Comparison of ENCODE assay signal across 11 cellular contexts in the genomic region with DNA sequence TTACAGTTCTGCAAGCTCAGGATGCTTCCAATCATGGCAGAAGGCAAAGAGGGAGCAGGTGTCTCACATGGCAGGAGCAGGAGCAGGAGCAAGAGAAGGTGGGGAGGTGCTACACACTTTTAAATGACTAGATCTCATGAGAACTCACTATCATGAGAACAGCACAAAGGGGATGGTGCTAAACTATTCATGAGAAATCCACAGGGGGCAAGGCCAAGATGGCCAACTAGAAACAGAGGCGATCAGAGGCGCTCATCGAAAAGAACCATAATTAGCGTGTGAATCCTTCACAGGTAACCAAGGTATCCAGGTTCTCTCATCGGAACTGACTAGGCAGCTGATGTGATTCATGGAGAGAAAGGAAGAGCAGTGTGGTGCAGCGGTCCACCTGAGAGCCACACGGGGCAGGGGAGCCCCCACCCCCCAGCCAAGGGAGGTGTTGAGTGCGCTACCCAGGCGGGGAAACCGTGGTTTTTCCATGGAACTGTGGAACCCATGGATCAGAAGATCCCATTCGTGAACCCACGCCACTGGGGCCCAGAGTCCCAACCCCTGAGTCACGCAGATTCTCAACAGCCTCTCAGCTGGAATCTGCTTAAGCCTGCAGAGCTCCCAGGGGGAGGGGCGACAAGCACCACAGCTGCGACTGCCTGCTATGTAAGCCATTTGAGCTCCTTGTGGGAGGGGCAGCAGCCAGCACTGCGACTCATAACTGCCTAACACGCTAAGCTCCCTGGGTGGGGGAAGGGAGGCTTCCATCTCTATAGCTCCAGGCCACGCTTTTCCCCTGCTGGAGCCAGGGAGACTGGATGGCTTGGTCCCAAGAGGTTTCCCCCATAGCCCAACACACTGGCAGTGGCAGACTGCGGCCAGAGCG.
DNase-seq lines count a peak whose midpoint lies in the region; ATAC-seq and TF ChIP-seq lines count a peak whose summit lies in the region.
"Had no signal": no experiment of that assay in that cellular context is flagged by ENCODE, and none has a peak within 500 bp of the region (broad histone marks: within the 10 kb centered on the region; RNA-seq: fewer than 3 reads in every experiment).

No MANE protein-coding gene starts in this region.

- DNase-seq in NCI-H1436 (lab: John Stamatoyannopoulos, UW) (peak; percentile 42), NCI-H1436 treated with DMSO at 0.1 percent for 48 hours (lab: John Stamatoyannopoulos, UW) (no peak), NCI-H524 (lab: John Stamatoyannopoulos, UW) (peak; percentile 91 to 96), epithelial cell of prostate (ENCODE audit: low read depth, low spot score) (peak; percentile 5), retinal pigment epithelial cell (ENCODE audit: low read depth) (peak; percentile 74)
- DNase-seq in activated CD8-positive, alpha-beta memory T cell treated with anti-CD3 and anti-CD28 coated beads for 24 hours: no peak
- DNase-seq in activated CD4-positive, alpha-beta T cell treated with anti-CD3 and anti-CD28 coated beads for 48 hours: no peak
- DNase-seq: aorta had no signal

- no peak overlapping the region for H3K27ac ChIP-seq in epithelial cell of prostate

- ATAC-seq in HG02678 (IDR thresholded peaks at IDR 0.05; ENCODE audit: unreplicated experiment): no peak
- ATAC-seq: right cardiac atrium; stimulated activated memory B cell treated with anti-CD40 and anti-IgM and Interleukin-4, amounts not matched to agents 10 μg/mL and 1 μg/mL and 100 μg/mL, for 72 hours had no signal

- no peak for TF ChIP-seq CTCF in retinal pigment epithelial cell (conservative IDR thresholded peaks at IDR 0.05; ENCODE audit: low read depth, low read length)

- no peak overlapping the region for H3K4me3 ChIP-seq in retinal pigment epithelial cell (ENCODE audit: low read length)

Comparison
In these comparisons a context has a peak if more than half of its experiments do, and no peak if none do; other contexts are left out.
1. DNase-seq: peak in NCI-H1436 (single experiment), NCI-H524 (2 of 2), epithelial cell of prostate (single experiment) and retinal pigment epithelial cell (single experiment); none in NCI-H1436 treated with DMSO at 0.1 percent for 48 hours (single experiment), activated CD8-positive, alpha-beta memory T cell treated with anti-CD3 and anti-CD28 coated beads for 24 hours (single experiment) and activated CD4-positive, alpha-beta T cell treated with anti-CD3 and anti-CD28 coated beads for 48 hours (single experiment).